15 cellular contexts compared by ENCODE assay signal in genomic region chr5:143316844-143317631, GRCh38.
A peak's percentile ranks its signal among the peaks of the same experiment; 100 is the strongest.
DNase-seq lines count a peak whose midpoint lies in the region; ATAC-seq, FAIRE-seq and TF ChIP-seq lines count a peak whose summit lies in the region.
"Had no signal": no experiment of that assay in that cellular context is flagged by ENCODE, and none has a peak within 500 bp of the region (broad histone marks: within the 10 kb centered on the region; RNA-seq: fewer than 3 reads in every experiment).

No MANE protein-coding gene starts in this region.

- H2AFZ ChIP-seq in GM23248 (no peak overlapping the region), mammary epithelial cell (ENCODE audit: low read depth, low read length) (no peak overlapping the region), osteoblast (ENCODE audit: low read length) (no peak overlapping the region)

- H3K9me2 ChIP-seq in GM23248 (ENCODE audit: insufficient read depth): no peaks in the 10 kb centered on the region

- CTCF ChIA-PET in mammary epithelial cell (lab: Charles Lee; ENCODE audit: low non-redundant PET): no interaction called here

- H3K27ac ChIP-seq in GM23248: peak overlapping the region; percentile 68
- no peak overlapping the region for H3K27ac ChIP-seq in mammary epithelial cell (ENCODE audit: insufficient read depth, low read depth, low read length)
- H3K27ac ChIP-seq in osteoblast (ENCODE audit: low read depth, low read length): peak overlapping the region; percentile 78
- H3K27ac ChIP-seq: tibial artery had no signal

- TF ChIP-seq CTCF in mammary epithelial cell (conservative IDR thresholded peaks at IDR 0.05 in 1 of 2, IDR thresholded peaks at IDR 0.05 in 1 of 2; ENCODE audit: extremely low read depth in 1 of 2, insufficient read depth in 1 of 2, low read depth in 1 of 2, low read length in 2 of 2): no peak
- TF ChIP-seq CTCF in osteoblast (IDR thresholded peaks at IDR 0.05; ENCODE audit: extremely low read depth, low read depth, low read length): no peak

- H3K9me3 ChIP-seq in GM23248 (ENCODE audit: low read depth) (no peaks in the 10 kb centered on the region), mammary epithelial cell (replicated peaks; ENCODE audit: insufficient read depth, low read length) (no peaks in the 10 kb centered on the region), osteoblast (ENCODE audit: low read depth, low read length) (no peaks in the 10 kb centered on the region)
- H3K9me3 ChIP-seq: tibial artery had no signal

- 66 to 74% methylated on average over 4 of the region's 4 CpGs for WGBS in GM23248 (ENCODE audit: low coverage in 1 of 2, low lambda C conversion rate in 2 of 2, missing lambda C conversion rate in 2 of 2), 2 experiments
- 29% methylated on average over 4 of the region's 4 CpGs for WGBS in mammary epithelial cell (ENCODE audit: low coverage, missing lambda C conversion rate)

- DNase-seq in GM23248 (peak; percentile 44), NCI-H1694 (lab: John Stamatoyannopoulos, UW) (peak; percentile 1), mammary epithelial cell (no peak), osteoblast (ENCODE audit: insufficient read length, low spot score, missing footprints) (no peak), head of caudate nucleus (no peak), frontal cortex (ENCODE audit: low spot score in 2 of 2) (no peak), glomerular visceral epithelial cell (ENCODE audit: extremely low spot score) (no peak)
- DNase-seq: activated CD4-positive, alpha-beta T cell treated with anti-CD3 and anti-CD28 coated beads for 1 hour; activated T-cell treated with anti-CD3 and anti-CD28 coated beads for 4 hours; CD4-positive, alpha-beta memory T cell; effector memory CD4-positive, alpha-beta T cell; NCI-H1436 treated with DMSO at 0.1 percent for 48 hours; nucleus accumbens; tibial artery had no signal

- dilution Hi-C loops in mammary epithelial cell (cut with HindIII; ENCODE audit: low sequenced_read_pairs): loop anchor here (5.0 kb wide), 1 partner anchor 80 kb away; no protein-coding TSS in a partner anchor

- H3F3A ChIP-seq in GM23248 (ENCODE audit: insufficient read depth): peaks cover 80% of the 10 kb centered on the region

- FAIRE-seq in frontal cortex (lab: Jason Lieb, UNC): no peak

- intact Hi-C loops in mammary epithelial cell (cut with micrococcal nuclease) (loop anchor here (10.0 kb wide), 1 partner anchor 238 kb away; no protein-coding TSS in a partner anchor), head of caudate nucleus (cut with DNase I) (no loop called here)

- no TSS peak for BruUV-seq in mammary epithelial cell (replicated peaks; lab: Mats Ljungman, UMichigan)

- peaks cover 99% of the 10 kb centered on the region for H3K79me2 ChIP-seq in GM23248 (ENCODE audit: insufficient read depth)
- peaks cover 94% of the 10 kb centered on the region for H3K79me2 ChIP-seq in mammary epithelial cell (ENCODE audit: insufficient read depth, low read length)
- H3K79me2 ChIP-seq in osteoblast (ENCODE audit: insufficient read depth, low read length): peaks cover 91% of the 10 kb centered on the region

- H3K4me3 ChIP-seq in GM23248: no peak overlapping the region
- no peak overlapping the region for H3K4me3 ChIP-seq in mammary epithelial cell (replicated peaks in 1 of 3; ENCODE audit: insufficient read depth in 1 of 3, low read depth in 2 of 3, low read length in 3 of 3)
- no peak overlapping the region for H3K4me3 ChIP-seq in osteoblast (ENCODE audit: insufficient read depth, low read length)
- H3K4me3 ChIP-seq: tibial artery had no signal

- H4K20me1 ChIP-seq in GM23248 (ENCODE audit: insufficient read depth): peaks cover 21% of the 10 kb centered on the region; the same call in 1 of the 2 replicates
- H4K20me1 ChIP-seq in mammary epithelial cell (ENCODE audit: insufficient read depth, low read length): no peaks in the 10 kb centered on the region
- peaks cover 14% of the 10 kb centered on the region for H4K20me1 ChIP-seq in osteoblast (ENCODE audit: insufficient read depth, low read length)

- H3K9ac ChIP-seq in GM23248 (no peak overlapping the region), mammary epithelial cell (ENCODE audit: insufficient read depth, low read length) (no peak overlapping the region)

- H3K36me3 ChIP-seq in GM23248 (ENCODE audit: low read depth): peaks cover 14% of the 10 kb centered on the region
- H3K36me3 ChIP-seq in mammary epithelial cell (ENCODE audit: insufficient read depth, low read length): peaks cover 10% of the 10 kb centered on the region
- peaks cover 8% of the 10 kb centered on the region for H3K36me3 ChIP-seq in osteoblast (ENCODE audit: insufficient read depth, low read length)

- H3K4me1 ChIP-seq in GM23248 (ENCODE audit: insufficient read depth) (peaks cover 85% of the 10 kb centered on the region), mammary epithelial cell (ENCODE audit: insufficient read depth, low read length) (peaks cover 65% of the 10 kb centered on the region), osteoblast (ENCODE audit: insufficient read depth, low read length) (peaks cover 75% of the 10 kb centered on the region)

- H3K27me3 ChIP-seq in GM23248 (replicated peaks; ENCODE audit: insufficient read depth): no peaks in the 10 kb centered on the region
- H3K27me3 ChIP-seq in mammary epithelial cell (ENCODE audit: insufficient read depth, low read length): no peaks in the 10 kb centered on the region
- H3K27me3 ChIP-seq in osteoblast (ENCODE audit: insufficient read depth, low read length): no peaks in the 10 kb centered on the region
- H3K27me3 ChIP-seq: tibial artery had no signal

- ATAC-seq in HG02970 (IDR thresholded peaks at IDR 0.05; ENCODE audit: low FRiP score, unreplicated experiment): no peak

- in situ Hi-C loops in GM23248 (cut with MboI) (no loop called here), mammary epithelial cell (cut with MboI; ENCODE audit: low sequenced_read_pairs in 2 of 2) (loop anchor here in 1 of 2 donors (10.0 kb wide), 1 partner anchor 78 kb away; no protein-coding TSS in a partner anchor)

- H3K4me2 ChIP-seq in GM23248 (ENCODE audit: unreplicated experiment): no peak overlapping the region
- H3K4me2 ChIP-seq in mammary epithelial cell (ENCODE audit: insufficient read depth, low read depth, low read length): peak overlapping the region; percentile 18
- H3K4me2 ChIP-seq in osteoblast (ENCODE audit: insufficient read depth, low read length): no peak overlapping the region

Comparison
In these comparisons a context has a peak if more than half of its experiments do, and no peak if none do; other contexts are left out.
1. DNase-seq: peak in GM23248 (single experiment) and NCI-H1694 (single experiment); none in mammary epithelial cell (single experiment), osteoblast (single experiment), head of caudate nucleus (0 of 42), frontal cortex (0 of 2) and glomerular visceral epithelial cell (single experiment).